ENCODE assay signal across 20 cellular contexts in genomic region chr5:145499483-145499882, GRCh38.
DNase-seq lines count a peak whose midpoint lies in the region; ATAC-seq, FAIRE-seq and TF ChIP-seq lines count a peak whose summit lies in the region.
"Had no signal": no experiment of that assay in that cellular context is flagged by ENCODE, and none has a peak within 500 bp of the region (broad histone marks: within the 10 kb centered on the region; RNA-seq: fewer than 3 reads in every experiment).

No MANE protein-coding gene starts in this region.

- H3K4me1 Mint-ChIP-seq in neural crest cell, result peaks cover 37% of the 10 kb centered on the region

- H3K4me3 ChIP-seq in tibial nerve, result no peak overlapping the region
- no peak overlapping the region for H3K4me3 ChIP-seq in heart left ventricle
- H3K4me3 ChIP-seq in small intestine (ENCODE audit: low read depth in 1 of 2, low read length in 2 of 2), result no peak overlapping the region
- H3K4me3 ChIP-seq: coronary artery had no signal

- TF ChIP-seq POLR2A in tibial nerve (IDR thresholded peaks at IDR 0.05), result no peak
- TF ChIP-seq POLR2A in heart left ventricle (IDR thresholded peaks at IDR 0.05), result no peak

- WGBS in tibial nerve, 2 donors, result 15 to 26% methylated on average over 4 of the region's 4 CpGs
- WGBS in heart left ventricle, 4 donors, result 49 to 53% (median 51%) methylated on average over 4 of the region's 4 CpGs
- 49 to 81% (median 61%) methylated on average over 4 of the region's 4 CpGs for WGBS in small intestine, 3 donors

- H3K4me3 Mint-ChIP-seq in neural crest cell, result peak overlapping the region; percentile 43
- H3K4me3 Mint-ChIP-seq: T-helper 1 cell treated with Interleukin-12 subunit alpha and Interleukin-12 subunit beta and Interleukin-4 antibody, amounts not matched to agents 30 μg/mL and 1 μg/mL, for 36 hours had no signal

- FAIRE-seq in small intestine (lab: Jason Lieb, UNC), result no peak

- H3K9me3 ChIP-seq in tibial nerve (no peaks in the 10 kb centered on the region), heart left ventricle (peaks cover 0 to 7% (median 0%) of the 10 kb centered on the region in 12 donors), small intestine (ENCODE audit: control insufficient read depth, low read depth) (no peaks in the 10 kb centered on the region)
- H3K9me3 ChIP-seq: BE2C had no signal

- no peak for TF ChIP-seq EP300 in tibial nerve (IDR thresholded peaks at IDR 0.05)

- H3K36me3 Mint-ChIP-seq in neural crest cell (ENCODE audit: low read depth), result peaks cover 4% of the 10 kb centered on the region

- intact Hi-C loops in heart left ventricle (cut with DNase I), result no loop called here

- H3K27ac ChIP-seq in tibial nerve, result no peak overlapping the region
- no peak overlapping the region for H3K27ac ChIP-seq in heart left ventricle
- H3K27ac ChIP-seq in small intestine (ENCODE audit: low read depth in 1 of 2, low read length in 1 of 2), result no peak overlapping the region
- H3K27ac ChIP-seq: coronary artery, epithelial cell of prostate had no signal

- H3K9me3 Mint-ChIP-seq in neural crest cell, result peaks cover 11% of the 10 kb centered on the region

- no peaks in the 10 kb centered on the region for H3K27me3 Mint-ChIP-seq in neural crest cell (ENCODE audit: low read depth)

- peak overlapping the region; percentile 78 for H3K27ac Mint-ChIP-seq in neural crest cell (ENCODE audit: unreplicated experiment)
- H3K27ac Mint-ChIP-seq: T-helper 1 cell treated with Interleukin-12 subunit alpha and Interleukin-12 subunit beta and Interleukin-4 antibody, amounts not matched to agents 30 μg/mL and 1 μg/mL, for 36 hours had no signal

- H3K36me3 ChIP-seq in tibial nerve (no peaks in the 10 kb centered on the region), heart left ventricle (no peaks in the 10 kb centered on the region), small intestine (ENCODE audit: control insufficient read depth in 2 of 2, insufficient read depth in 2 of 2, low read length in 2 of 2) (no peaks in the 10 kb centered on the region)
- H3K36me3 ChIP-seq: BE2C had no signal

- no peak for ATAC-seq in heart left ventricle

- peak; percentile 74 for DNase-seq in ELF-1 (ENCODE audit: low read depth, low spot score)
- peak; percentile 62 for DNase-seq in NCI-H82 treated with DMSO at 0.1 percent for 48 hours (lab: John Stamatoyannopoulos, UW; ENCODE audit: unreplicated experiment)
- peak; percentile 58 for DNase-seq in fibroblast of gingiva (ENCODE audit: low read depth)
- no peak for DNase-seq in neural crest cell (ENCODE audit: low read depth, low spot score)
- no peak for DNase-seq in NCI-H2107 treated with DMSO at 0.1 percent for 48 hours (lab: John Stamatoyannopoulos, UW; ENCODE audit: unreplicated experiment)
- DNase-seq in tibial nerve (ENCODE audit: low spot score in 2 of 2), result no peak
- DNase-seq in heart left ventricle, result no peak
- no peak for DNase-seq in small intestine
- DNase-seq: activated CD4-positive, CD25-positive, alpha-beta regulatory T cell treated with anti-CD3 and anti-CD28 coated beads, Interleukin-2, amount 50 U/mL, for 72 hours; activated gamma-delta T cell; aorta; BE2C; KBM-7; NCI-H1105; NCI-H2171 treated with DMSO at 0.1 percent for 48 hours; NK-92 treated with Interleukin-12 subunit alpha and Interleukin-12 subunit beta, amount 100 ng/mL, for 24 hours; nucleus accumbens had no signal

- H3K27me3 ChIP-seq in tibial nerve (no peaks in the 10 kb centered on the region), heart left ventricle (no peaks in the 10 kb centered on the region), small intestine (ENCODE audit: control insufficient read depth in 2 of 2, insufficient read depth in 2 of 2, low read length in 2 of 2) (no peaks in the 10 kb centered on the region)
- H3K27me3 ChIP-seq: BE2C had no signal

- TF ChIP-seq CTCF in neural crest cell (conservative IDR thresholded peaks at IDR 0.05), result no peak
- TF ChIP-seq CTCF in tibial nerve (IDR thresholded peaks at IDR 0.05), result no peak
- TF ChIP-seq CTCF in heart left ventricle (IDR thresholded peaks at IDR 0.05), result no peak

- H3K4me1 ChIP-seq in tibial nerve (peaks cover 0 to 8% (median 0%) of the 10 kb centered on the region in 4 donors), heart left ventricle (no peaks in the 10 kb centered on the region), small intestine (ENCODE audit: control insufficient read depth in 2 of 2, insufficient read depth in 1 of 2, low read depth in 1 of 2, low read length in 1 of 2) (no peaks in the 10 kb centered on the region)
- H3K4me1 ChIP-seq: BE2C had no signal

Comparison
In these comparisons a context has a peak if more than half of its experiments do, and no peak if none do; other contexts are left out.
1. DNase-seq: peak in ELF-1 (single experiment), NCI-H82 treated with DMSO at 0.1 percent for 48 hours (single experiment) and fibroblast of gingiva (single experiment); none in neural crest cell (single experiment), NCI-H2107 treated with DMSO at 0.1 percent for 48 hours (single experiment), tibial nerve (0 of 2), heart left ventricle (0 of 5) and small intestine (single experiment).